ENCODE assay signal across 22 cellular contexts in genomic region chr11:24421766-24422165, GRCh38.
DNase-seq lines count a peak whose midpoint lies in the region; ATAC-seq, FAIRE-seq and TF ChIP-seq lines count a peak whose summit lies in the region.
"Had no signal": no experiment of that assay in that cellular context is flagged by ENCODE, and none has a peak within 500 bp of the region (broad histone marks: within the 10 kb centered on the region; RNA-seq: fewer than 3 reads in every experiment).

No MANE protein-coding gene starts in this region.

- no peak overlapping the region for H3K9ac ChIP-seq in mesenchymal stem cell (ENCODE audit: low read length)

- H3K27ac ChIP-seq in brain microvascular endothelial cell (no peak overlapping the region), mesenchymal stem cell (ENCODE audit: low read length, poor library complexity, severe bottlenecking) (peak overlapping the region; percentile 77)
- H3K27ac ChIP-seq: 22Rv1, SJSA1 had no signal

- no peak overlapping the region for H4K91ac ChIP-seq in mesenchymal stem cell (ENCODE audit: low read length)

- DNase-seq in DMS53 (lab: John Stamatoyannopoulos, UW), result peak; percentile 5
- DNase-seq in DMS53 treated with DMSO at 0.1 percent for 48 hours (lab: John Stamatoyannopoulos, UW; ENCODE audit: unreplicated experiment), result no peak
- peak; percentile 4 for DNase-seq in brain microvascular endothelial cell
- no peak for DNase-seq in mesenchymal stem cell
- no peak for DNase-seq in HTR-8/SVneo (ENCODE audit: insufficient read length, low spot score)
- no peak for DNase-seq in NCI-H1436 treated with DMSO at 0.1 percent for 48 hours (lab: John Stamatoyannopoulos, UW)
- no peak for DNase-seq in activated CD8-positive, alpha-beta T cell treated with anti-CD3 and anti-CD28 coated beads for 36 hours
- DNase-seq: CD4-positive, CD25-positive, alpha-beta regulatory T cell; DMS79; GOT3; Karpas-422; MM.1S; NCI-H1105; NCI-H187; NCI-H446; NCI-H69; OCI-M1; RPMI8226 had no signal

- H3K27ac Mint-ChIP-seq in activated CD8-positive, alpha-beta T cell treated with anti-CD3 and anti-CD28 coated beads for 36 hours, result no peak overlapping the region
- H3K27ac Mint-ChIP-seq: B cell; CD4-positive, CD25-positive, alpha-beta regulatory T cell had no signal

- 83% methylated on average over 2 of the region's 3 CpGs for WGBS in mesenchymal stem cell

- TF ChIP-seq CTCF in brain microvascular endothelial cell (IDR thresholded peaks at IDR 0.05; ENCODE audit: low read depth, low read length, missing control alignments), result no peak
- no peak for TF ChIP-seq CTCF in activated CD8-positive, alpha-beta T cell treated with anti-CD3 and anti-CD28 coated beads for 36 hours (IDR thresholded peaks at IDR 0.05)

- H3K14ac ChIP-seq in mesenchymal stem cell (ENCODE audit: low read length in 2 of 2), result no peak overlapping the region

- no peaks in the 10 kb centered on the region for H3K36me3 Mint-ChIP-seq in activated CD8-positive, alpha-beta T cell treated with anti-CD3 and anti-CD28 coated beads for 36 hours (ENCODE audit: low read depth)
- H3K36me3 Mint-ChIP-seq: CD4-positive, CD25-positive, alpha-beta regulatory T cell had no signal

- no peak overlapping the region for H3K23ac ChIP-seq in mesenchymal stem cell (ENCODE audit: low read length in 2 of 2)

- no peak overlapping the region for H2AK5ac ChIP-seq in mesenchymal stem cell (ENCODE audit: low read length, severe bottlenecking)

- CTCF ChIA-PET in activated CD8-positive, alpha-beta T cell treated with anti-CD3 and anti-CD28 coated beads for 36 hours (lab: Charles Lee), result no interaction called here

- no peaks in the 10 kb centered on the region for H3K4me1 Mint-ChIP-seq in activated CD8-positive, alpha-beta T cell treated with anti-CD3 and anti-CD28 coated beads for 36 hours (ENCODE audit: low read depth)
- H3K4me1 Mint-ChIP-seq: B cell; CD4-positive, CD25-positive, alpha-beta regulatory T cell had no signal

- no peak overlapping the region for H2AFZ ChIP-seq in mesenchymal stem cell (ENCODE audit: low read depth, low read length)

- no peaks in the 10 kb centered on the region for H3K79me1 ChIP-seq in mesenchymal stem cell (replicated peaks; ENCODE audit: low read length, poor library complexity, severe bottlenecking)

- H3K9me3 ChIP-seq in mesenchymal stem cell (ENCODE audit: control insufficient read depth, low read length), result no peaks in the 10 kb centered on the region
- H3K9me3 ChIP-seq: SJSA1 had no signal

- intact Hi-C loops in activated CD8-positive, alpha-beta T cell treated with anti-CD3 and anti-CD28 coated beads for 36 hours (cut with micrococcal nuclease), result no loop called here

- no peak overlapping the region for H3K4me3 ChIP-seq in brain microvascular endothelial cell (ENCODE audit: low read depth, low read length)
- H3K4me3 ChIP-seq in mesenchymal stem cell (ENCODE audit: insufficient read depth in 1 of 2, low read depth in 1 of 2, low read length in 2 of 2), result no peak overlapping the region
- H3K4me3 ChIP-seq: SJSA1 had no signal

- H3K4me2 ChIP-seq in mesenchymal stem cell (ENCODE audit: low read length, poor library complexity, severe bottlenecking), result no peak overlapping the region

- H3K4ac ChIP-seq in mesenchymal stem cell (ENCODE audit: low read depth in 1 of 2, low read length in 2 of 2), result no peak overlapping the region

- POLR2A ChIA-PET in activated CD8-positive, alpha-beta T cell treated with anti-CD3 and anti-CD28 coated beads for 36 hours (lab: Charles Lee), result no interaction called here

- no peak overlapping the region for H3K18ac ChIP-seq in mesenchymal stem cell (ENCODE audit: low read depth in 1 of 2, low read length in 2 of 2)

- ATAC-seq in GM18511 (IDR thresholded peaks at IDR 0.05; ENCODE audit: unreplicated experiment), result no peak
- ATAC-seq in activated CD8-positive, alpha-beta T cell treated with anti-CD3 and anti-CD28 coated beads for 36 hours, result no peak

- H3K4me1 ChIP-seq in mesenchymal stem cell (ENCODE audit: control insufficient read depth, insufficient read depth, low read depth, low read length), result no peaks in the 10 kb centered on the region
- H3K4me1 ChIP-seq: SJSA1 had no signal

- FAIRE-seq in HTR-8/SVneo (lab: Jason Lieb, UNC), result no peak

- H2BK5ac ChIP-seq in mesenchymal stem cell (ENCODE audit: low read depth, low read length, poor library complexity, severe bottlenecking), result peak overlapping the region; percentile 82

- H3K36me3 ChIP-seq in brain microvascular endothelial cell (replicated peaks) (no peaks in the 10 kb centered on the region), mesenchymal stem cell (ENCODE audit: control insufficient read depth in 1 of 2, insufficient read depth in 2 of 2, low read depth in 1 of 2, low read length in 2 of 2) (no peaks in the 10 kb centered on the region)
- H3K36me3 ChIP-seq: SJSA1 had no signal

- H3K9me3 Mint-ChIP-seq in activated CD8-positive, alpha-beta T cell treated with anti-CD3 and anti-CD28 coated beads for 36 hours, result no peaks in the 10 kb centered on the region

- in situ Hi-C loops in brain microvascular endothelial cell (cut with HindIII; ENCODE audit: low pct_ligation_motif_present, low sequenced_read_pairs), result no loop called here

- no peak overlapping the region for H2BK12ac ChIP-seq in mesenchymal stem cell (ENCODE audit: low read length in 2 of 2)

- H3K27me3 ChIP-seq in brain microvascular endothelial cell (replicated peaks) (no peaks in the 10 kb centered on the region), mesenchymal stem cell (ENCODE audit: control insufficient read depth in 1 of 2, insufficient read depth in 1 of 2, low read length in 2 of 2) (no peaks in the 10 kb centered on the region)
- H3K27me3 ChIP-seq: SJSA1 had no signal

- no peak overlapping the region for H3K4me3 Mint-ChIP-seq in activated CD8-positive, alpha-beta T cell treated with anti-CD3 and anti-CD28 coated beads for 36 hours
- H3K4me3 Mint-ChIP-seq: B cell; CD4-positive, CD25-positive, alpha-beta regulatory T cell had no signal

- no peaks in the 10 kb centered on the region for H3K27me3 Mint-ChIP-seq in activated CD8-positive, alpha-beta T cell treated with anti-CD3 and anti-CD28 coated beads for 36 hours
- H3K27me3 Mint-ChIP-seq: B cell; CD4-positive, CD25-positive, alpha-beta regulatory T cell had no signal

- H2BK15ac ChIP-seq in mesenchymal stem cell (ENCODE audit: low read depth, poor library complexity, severe bottlenecking), result no peak overlapping the region

- no peak overlapping the region for H2BK120ac ChIP-seq in mesenchymal stem cell (ENCODE audit: low read depth, low read length)

- H4K8ac ChIP-seq in mesenchymal stem cell (ENCODE audit: low read length), result no peak overlapping the region

Comparison
In these comparisons a context has a peak if more than half of its experiments do, and no peak if none do; other contexts are left out.
1. DNase-seq: peak in DMS53 (single experiment) and brain microvascular endothelial cell (single experiment); none in DMS53 treated with DMSO at 0.1 percent for 48 hours (single experiment), mesenchymal stem cell (single experiment), HTR-8/SVneo (single experiment), NCI-H1436 treated with DMSO at 0.1 percent for 48 hours (single experiment) and activated CD8-positive, alpha-beta T cell treated with anti-CD3 and anti-CD28 coated beads for 36 hours (single experiment).